ENCODE assay signal across 9 cellular contexts in the genomic region with DNA sequence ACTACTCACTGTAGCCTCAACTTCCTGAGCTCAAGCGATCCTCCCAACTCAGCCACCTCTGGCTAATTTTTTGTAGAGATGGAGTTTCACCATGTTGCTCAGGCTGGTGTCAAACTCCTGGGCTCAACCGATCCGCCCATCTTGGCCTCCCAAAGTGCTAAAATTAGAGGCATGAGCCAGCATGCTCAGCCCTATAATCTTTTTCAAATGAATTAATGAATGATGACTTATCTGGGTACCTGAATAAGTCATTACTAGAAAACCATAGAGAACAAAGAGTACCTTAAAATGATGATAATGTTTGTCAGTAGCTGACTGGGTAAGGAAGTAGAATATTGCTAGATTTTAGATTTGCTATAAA. TPM values are rescaled to one million over a fixed set of nuclear protein-coding genes. Genes with fewer than 3 reads are reported as not detected.
A peak's percentile ranks its signal among the peaks of the same experiment; 100 is the strongest.
DNase-seq lines count a peak whose midpoint lies in the region; ATAC-seq and TF ChIP-seq lines count a peak whose summit lies in the region.
"Had no signal": no experiment of that assay in that cellular context is flagged by ENCODE, and none has a peak within 500 bp of the region (broad histone marks: within the 10 kb centered on the region; RNA-seq: fewer than 3 reads in every experiment).

No MANE protein-coding gene starts in this region.

- H3K4me1 Mint-ChIP-seq in MCF 10A (ENCODE audit: insufficient read depth, unreplicated experiment) (peaks cover 22% of the 10 kb centered on the region), T-cell (peaks cover 95 to 98% (median 96%) of the 10 kb centered on the region in 3 donors)
- peaks cover 99% of the 10 kb centered on the region for H3K4me1 Mint-ChIP-seq in stimulated activated naive CD8-positive, alpha-beta T cell treated with anti-CD3 and anti-CD28 coated beads, Interleukin-15, amount 100 ng/mL, for 72 hours

- DNase-seq in MCF 10A (ENCODE audit: unreplicated experiment): no peak
- no peak for DNase-seq in breast epithelium (ENCODE audit: low spot score in 2 of 2)
- DNase-seq in T-cell: no peak
- DNase-seq in stimulated activated naive CD8-positive, alpha-beta T cell treated with anti-CD3 and anti-CD28 coated beads, Interleukin-15, amount 100 ng/mL, for 72 hours: peak in 1 of 2 donors; percentile 64
- no peak for DNase-seq in ecto neural progenitor cell (ENCODE audit: low spot score)
- no peak for DNase-seq in NCI-H2029 treated with DMSO at 0.1 percent for 48 hours (lab: John Stamatoyannopoulos, UW)
- DNase-seq: SJCRH30 had no signal

- no peak overlapping the region for H3K4me3 ChIP-seq in breast epithelium
- no peak overlapping the region for H3K4me3 ChIP-seq in gastroesophageal sphincter
- H3K4me3 ChIP-seq: SJCRH30 had no signal

- ATAC-seq in T-cell (replicated peaks in 1 of 4) (peak; percentile 25 to 54 (median 32)), gastroesophageal sphincter (no peak), GM21737 (IDR thresholded peaks at IDR 0.05; ENCODE audit: unreplicated experiment) (no peak)
- ATAC-seq in stimulated activated naive CD8-positive, alpha-beta T cell treated with anti-CD3 and anti-CD28 coated beads, Interleukin-15, amount 100 ng/mL, for 72 hours: peak; percentile 80

- H3K36me3 ChIP-seq in breast epithelium (no peaks in the 10 kb centered on the region), gastroesophageal sphincter (no peaks in the 10 kb centered on the region)
- H3K36me3 ChIP-seq: SJCRH30 had no signal

- H3K9me3 Mint-ChIP-seq in MCF 10A (ENCODE audit: unreplicated experiment): peaks cover 6% of the 10 kb centered on the region
- peaks cover 0 to 6% (median 0%) of the 10 kb centered on the region in 3 donors for H3K9me3 Mint-ChIP-seq in T-cell
- no peaks in the 10 kb centered on the region for H3K9me3 Mint-ChIP-seq in stimulated activated naive CD8-positive, alpha-beta T cell treated with anti-CD3 and anti-CD28 coated beads, Interleukin-15, amount 100 ng/mL, for 72 hours

- POLR2A ChIA-PET in MCF 10A (lab: Yijun Ruan, JAX): interaction anchor here (1.4 to 2.0 kb wide), 2 partner anchors 11 to 12 kb away, joined by 3 to 12 read pairs; no protein-coding TSS in a partner anchor
- POLR2A ChIA-PET in T-cell (lab: Charles Lee): interaction anchor here (0.7 to 1.5 kb wide), 7 partner anchors 10 to 39 kb away, joined by 3 to 10 read pairs (median 3); no protein-coding TSS in a partner anchor

- H3K4me3 Mint-ChIP-seq in MCF 10A (ENCODE audit: unreplicated experiment) (no peak overlapping the region), T-cell (peak overlapping the region; percentile 45 to 74 (median 52))
- H3K4me3 Mint-ChIP-seq in stimulated activated naive CD8-positive, alpha-beta T cell treated with anti-CD3 and anti-CD28 coated beads, Interleukin-15, amount 100 ng/mL, for 72 hours: peak overlapping the region; percentile 75 to 83

- TF ChIP-seq CTCF in MCF 10A (IDR thresholded peaks at IDR 0.05; ENCODE audit: unreplicated experiment): no peak
- TF ChIP-seq CTCF in breast epithelium (IDR thresholded peaks at IDR 0.05): no peak
- no peak for TF ChIP-seq CTCF in gastroesophageal sphincter (IDR thresholded peaks at IDR 0.05)

- H3K27ac Mint-ChIP-seq in MCF 10A (ENCODE audit: low read depth, unreplicated experiment): peak overlapping the region; percentile 46
- H3K27ac Mint-ChIP-seq in T-cell: peak overlapping the region; percentile 53 to 88
- H3K27ac Mint-ChIP-seq in stimulated activated naive CD8-positive, alpha-beta T cell treated with anti-CD3 and anti-CD28 coated beads, Interleukin-15, amount 100 ng/mL, for 72 hours: peak overlapping the region; percentile 92 to 96

- no TSS peak for BruUV-seq in MCF 10A (replicated peaks; lab: Mats Ljungman, UMichigan)

- 31 to 46% methylated on average over 3 of the region's 3 CpGs for whole genome bisulfite sequencing in gastroesophageal sphincter (ENCODE audit: low coverage in 1 of 2), 2 donors

- CTCF ChIA-PET in MCF 10A (lab: Yijun Ruan, JAX) (interaction anchor here (0.7 to 1.5 kb wide), 3 partner anchors 17 to 32 kb away, joined by 3 read pairs; no protein-coding TSS in a partner anchor), T-cell (lab: Charles Lee) (interaction anchor here in 1 of 2 donors (0.6 to 1.2 kb wide), 5 partner anchors 11 to 72 kb away, joined by 3 to 6 read pairs (median 3); no protein-coding TSS in a partner anchor)

- intact Hi-C loops in MCF 10A (cut with micrococcal nuclease): no loop called here
- intact Hi-C loops in breast epithelium (cut with DNase I; ENCODE audit: low total_unique reads): no loop called here

- peaks cover 3 to 9% of the 10 kb centered on the region in 2 donors for H3K4me1 ChIP-seq in breast epithelium
- H3K4me1 ChIP-seq in gastroesophageal sphincter: peaks cover 9 to 100% (median 33%) of the 10 kb centered on the region in 3 donors
- H3K4me1 ChIP-seq: SJCRH30 had no signal

- no peaks in the 10 kb centered on the region for H3K9me3 ChIP-seq in breast epithelium
- no peaks in the 10 kb centered on the region for H3K9me3 ChIP-seq in gastroesophageal sphincter
- H3K9me3 ChIP-seq: SJCRH30 had no signal

- H3K36me3 Mint-ChIP-seq in MCF 10A (ENCODE audit: insufficient read depth, unreplicated experiment): no peaks in the 10 kb centered on the region
- peaks cover 22% of the 10 kb centered on the region for H3K36me3 Mint-ChIP-seq in T-cell

- TF ChIP-seq EP300 in gastroesophageal sphincter (IDR thresholded peaks at IDR 0.05): no peak

- H3K27me3 ChIP-seq in breast epithelium (no peaks in the 10 kb centered on the region), gastroesophageal sphincter (no peaks in the 10 kb centered on the region)
- H3K27me3 ChIP-seq: SJCRH30 had no signal

- no peak for TF ChIP-seq POLR2A in breast epithelium (IDR thresholded peaks at IDR 0.05)
- no peak for TF ChIP-seq POLR2A in gastroesophageal sphincter (IDR thresholded peaks at IDR 0.05)

- H3K27ac ChIP-seq in breast epithelium (peak overlapping the region in 1 of 2 donors; percentile 8), gastroesophageal sphincter (peak overlapping the region; percentile 88 to 99 (median 95))
- H3K27ac ChIP-seq: SJCRH30 had no signal

- H3K27me3 Mint-ChIP-seq in MCF 10A (ENCODE audit: insufficient read depth, unreplicated experiment) (no peaks in the 10 kb centered on the region), T-cell (no peaks in the 10 kb centered on the region)
- H3K27me3 Mint-ChIP-seq in stimulated activated naive CD8-positive, alpha-beta T cell treated with anti-CD3 and anti-CD28 coated beads, Interleukin-15, amount 100 ng/mL, for 72 hours: no peaks in the 10 kb centered on the region

RNA-seq across cellular contexts. Expression of a gene that starts 13.8 kb away (rescaled TPM):
- total RNA-seq in MCF 10A (2022) (24.4 and 26.6 TPM in 2 replicates), breast epithelium (10 to 100 TPM; 31.3 to 49.8 (median 41.9) TPM), T-cell (100 to 1,000 TPM; 166 to 211 (median 182) TPM), gastroesophageal sphincter (100 to 1,000 TPM; 119 to 343 (median 188) TPM)

RNA-seq across cellular contexts. Expression of a gene that starts 24.5 kb away (rescaled TPM):
- total RNA-seq in MCF 10A (2022) (32.9 and 41.8 TPM in 2 replicates), breast epithelium (10 to 100 TPM; 22.5 to 26.9 (median 25.6) TPM), T-cell (10 to 100 TPM; 21.3 to 29.1 (median 22.1) TPM), gastroesophageal sphincter (10 to 100 TPM; 24.2 to 38.4 (median 30.4) TPM)

Comparison
In these comparisons a context has a peak if more than half of its experiments do, and no peak if none do; other contexts are left out.
1. ATAC-seq: peak in T-cell (4 of 4) and stimulated activated naive CD8-positive, alpha-beta T cell treated with anti-CD3 and anti-CD28 coated beads, Interleukin-15, amount 100 ng/mL, for 72 hours (single experiment); none in gastroesophageal sphincter (single experiment) and GM21737 (single experiment).
2. Peak in every context shown above with its lines, with median percentiles within 50 percentile points of each other: H3K27ac Mint-ChIP-seq.